7 cellular contexts compared by ENCODE assay signal in genomic region chr9:62860939-62861860, GRCh38.
DNase-seq lines count a peak whose midpoint lies in the region; ATAC-seq and TF ChIP-seq lines count a peak whose summit lies in the region.
"Not testable (repeated sequence)": the region's sequence is repeated elsewhere in the genome, so short reads cannot be mapped to it uniquely, and the experiment has no call there.

No MANE protein-coding gene starts in this region.

- peaks cover 0 to 20% (median 11%) of the 10 kb centered on the region in 9 donors for H3K4me1 ChIP-seq in heart right ventricle
- not testable (repeated sequence) for H3K4me1 ChIP-seq in mucosa of descending colon (ENCODE audit: low read depth); upper lobe of left lung

- not testable (repeated sequence) for H3K9me3 ChIP-seq in heart right ventricle, mucosa of descending colon, upper lobe of left lung

- peak; percentile 13 for ATAC-seq in esophagus mucosa
- ATAC-seq in heart right ventricle: peak in 5 of 8 donors; percentile 17 to 43 (median 29)
- ATAC-seq in mucosa of descending colon: peak; percentile 35
- ATAC-seq in sciatic nerve: peak; percentile 33
- ATAC-seq in upper lobe of left lung (ENCODE audit: low FRiP score in 2 of 2): peak; percentile 41 to 64

- not testable (repeated sequence) for H3K36me3 ChIP-seq in heart right ventricle; mucosa of descending colon (ENCODE audit: low read depth); upper lobe of left lung

- not testable (repeated sequence) for TF ChIP-seq POLR2A in upper lobe of left lung (IDR thresholded peaks at IDR 0.05)

- not testable (repeated sequence) for H3K27ac ChIP-seq in heart right ventricle, upper lobe of left lung

- TF ChIP-seq EP300 in upper lobe of left lung (IDR thresholded peaks at IDR 0.05): not testable (repeated sequence)

- TF ChIP-seq CTCF in heart right ventricle (IDR thresholded peaks at IDR 0.05); mucosa of descending colon (IDR thresholded peaks at IDR 0.05); upper lobe of left lung (IDR thresholded peaks at IDR 0.05): not testable (repeated sequence)

- WGBS in heart right ventricle, 2 donors: 84 to 90% methylated on average over 11 of the region's 11 CpGs
- 82 to 88% methylated on average over 11 of the region's 11 CpGs for WGBS in upper lobe of left lung, 2 donors

- H3K27me3 ChIP-seq in heart right ventricle: peaks cover 0 to 35% (median 14%) of the 10 kb centered on the region in 7 donors
- H3K27me3 ChIP-seq in upper lobe of left lung: not testable (repeated sequence)

- DNase-seq in AG08396 (ENCODE audit: low spot score) (peak; percentile 1), SK-N-DZ (ENCODE audit: low spot score) (peak; percentile 3), sciatic nerve (ENCODE audit: low spot score) (peak; percentile 51)
- not testable (repeated sequence) for DNase-seq in heart right ventricle, mucosa of descending colon, upper lobe of left lung

- not testable (repeated sequence) for H3K4me3 ChIP-seq in heart right ventricle, mucosa of descending colon, upper lobe of left lung

- intact Hi-C loops in heart right ventricle (cut with DNase I); mucosa of descending colon (cut with DNase I, micrococcal nuclease); sciatic nerve (cut with DNase I): not testable (repeated sequence)
